In genomic region chr10:101091546-101092290, GRCh38 we compare ENCODE assay signal across 31 cellular contexts. TPM values are rescaled to one million over a fixed set of nuclear protein-coding genes. Genes with fewer than 3 reads are reported as not detected.
A peak's percentile ranks its signal among the peaks of the same experiment; 100 is the strongest.
DNase-seq lines count a peak whose midpoint lies in the region; ATAC-seq, FAIRE-seq and TF ChIP-seq lines count a peak whose summit lies in the region.
"Had no signal": no experiment of that assay in that cellular context is flagged by ENCODE, and none has a peak within 500 bp of the region (broad histone marks: within the 10 kb centered on the region; RNA-seq: fewer than 3 reads in every experiment).

No MANE protein-coding gene starts in this region.

- CTCF ChIA-PET in mammary epithelial cell (lab: Charles Lee; ENCODE audit: low non-redundant PET) = interaction anchor here (0.6 to 0.8 kb wide), 3 partner anchors 40 to 93 kb away, joined by 3 to 14 read pairs (median 5); no protein-coding TSS in a partner anchor
- CTCF ChIA-PET in activated CD8-positive, alpha-beta memory T cell treated with anti-CD3 and anti-CD28 coated beads, Interleukin-2, amount 10 ng/mL, durations not matched to agents 7 days and 5 days (lab: Charles Lee) = interaction anchor here (0.9 to 12.6 kb wide), 5 partner anchors 10 to 50 kb away, joined by 3 to 358 read pairs (median 4); no protein-coding TSS in a partner anchor

- H3K9me3 Mint-ChIP-seq in activated CD8-positive, alpha-beta memory T cell treated with anti-CD3 and anti-CD28 coated beads, Interleukin-2, amount 10 ng/mL, durations not matched to agents 7 days and 5 days (ENCODE audit: low read depth) = no peaks in the 10 kb centered on the region
- H3K9me3 Mint-ChIP-seq: activated naive CD8-positive, alpha-beta T cell treated with anti-CD3 and anti-CD28 coated beads, Interleukin-2, amount 10 ng/mL, durations not matched to agents 7 days and 5 days; H9; stimulated activated effector memory CD8-positive, alpha-beta T cell treated with anti-CD3 and anti-CD28 coated beads, Interleukin-12 subunit alpha, Interleukin-12 subunit beta, amount 100 ng/mL, for 72 hours; T-cell had no signal

- H3K36me3 Mint-ChIP-seq in activated CD8-positive, alpha-beta memory T cell treated with anti-CD3 and anti-CD28 coated beads, Interleukin-2, amount 10 ng/mL, durations not matched to agents 7 days and 5 days = no peaks in the 10 kb centered on the region
- H3K36me3 Mint-ChIP-seq: activated naive CD8-positive, alpha-beta T cell treated with anti-CD3 and anti-CD28 coated beads, Interleukin-2, amount 10 ng/mL, durations not matched to agents 7 days and 5 days; stimulated activated effector memory CD8-positive, alpha-beta T cell treated with anti-CD3 and anti-CD28 coated beads, Interleukin-12 subunit alpha, Interleukin-12 subunit beta, amount 100 ng/mL, for 72 hours; T-cell had no signal

- no peaks in the 10 kb centered on the region for H3K36me3 ChIP-seq in mammary epithelial cell (ENCODE audit: insufficient read depth, low read length)
- no peaks in the 10 kb centered on the region for H3K36me3 ChIP-seq in breast epithelium
- H3K36me3 ChIP-seq in bronchial epithelial cell (ENCODE audit: control insufficient read depth, insufficient read depth, low read length) = no peaks in the 10 kb centered on the region
- H3K36me3 ChIP-seq: heart right ventricle, SJCRH30 had no signal

- no peak for ATAC-seq in HG02798 (IDR thresholded peaks at IDR 0.05; ENCODE audit: poor library complexity, unreplicated experiment)
- ATAC-seq in activated CD8-positive, alpha-beta memory T cell treated with anti-CD3 and anti-CD28 coated beads, Interleukin-2, amount 10 ng/mL, durations not matched to agents 7 days and 5 days = no peak
- ATAC-seq in right cardiac atrium = no peak
- ATAC-seq in HG02610 (IDR thresholded peaks at IDR 0.05; ENCODE audit: unreplicated experiment) = no peak
- ATAC-seq: activated CD8-positive, alpha-beta T cell treated with anti-CD3 and anti-CD28 coated beads, Interleukin-2, amount 10 ng/mL, durations not matched to agents 7 days and 5 days; foreskin keratinocyte; heart right ventricle; stimulated activated effector memory CD8-positive, alpha-beta T cell treated with anti-CD3 and anti-CD28 coated beads, Interleukin-12 subunit alpha, Interleukin-12 subunit beta, amount 100 ng/mL, for 72 hours; T-cell had no signal

- BruUV-seq in mammary epithelial cell (replicated peaks; lab: Mats Ljungman, UMichigan) = no TSS peak

- H3K27me3 ChIP-seq in mammary epithelial cell (ENCODE audit: insufficient read depth, low read length) = no peaks in the 10 kb centered on the region
- H3K27me3 ChIP-seq in breast epithelium = peaks cover 0 to 60% of the 10 kb centered on the region in 2 donors
- peaks cover 5% of the 10 kb centered on the region for H3K27me3 ChIP-seq in bronchial epithelial cell (ENCODE audit: control insufficient read depth, insufficient read depth, low read length)
- H3K27me3 ChIP-seq in right cardiac atrium (ENCODE audit: control insufficient read depth, insufficient read depth) = no peaks in the 10 kb centered on the region

- H3K4me1 ChIP-seq in mammary epithelial cell (ENCODE audit: insufficient read depth, low read length) (peaks cover 16% of the 10 kb centered on the region), breast epithelium (no peaks in the 10 kb centered on the region), right cardiac atrium (ENCODE audit: control insufficient read depth, insufficient read depth, low read length) (no peaks in the 10 kb centered on the region)
- H3K4me1 ChIP-seq: foreskin keratinocyte, heart right ventricle, SJCRH30 had no signal

- no peaks in the 10 kb centered on the region for H4K20me1 ChIP-seq in mammary epithelial cell (ENCODE audit: insufficient read depth, low read length)

- H3K27ac ChIP-seq in mammary epithelial cell (ENCODE audit: insufficient read depth, low read depth, low read length) (no peak overlapping the region), breast epithelium (no peak overlapping the region), right cardiac atrium (ENCODE audit: low read length) (no peak overlapping the region)
- H3K27ac ChIP-seq: foreskin keratinocyte, heart right ventricle, HL-60, SJCRH30 had no signal

- H3K4me3 ChIP-seq in mammary epithelial cell (replicated peaks in 1 of 3; ENCODE audit: insufficient read depth in 1 of 3, low read depth in 2 of 3, low read length in 3 of 3) = no peak overlapping the region
- H3K4me3 ChIP-seq in breast epithelium = no peak overlapping the region
- no peak overlapping the region for H3K4me3 ChIP-seq in bronchial epithelial cell (ENCODE audit: low read depth, low read length)
- no peak overlapping the region for H3K4me3 ChIP-seq in right cardiac atrium (ENCODE audit: low read length)
- H3K4me3 ChIP-seq: heart right ventricle, SJCRH30, smooth muscle cell had no signal

- no peak overlapping the region for H3K4me3 Mint-ChIP-seq in activated CD8-positive, alpha-beta memory T cell treated with anti-CD3 and anti-CD28 coated beads, Interleukin-2, amount 10 ng/mL, durations not matched to agents 7 days and 5 days
- H3K4me3 Mint-ChIP-seq: activated CD8-positive, alpha-beta T cell treated with anti-CD3 and anti-CD28 coated beads, Interleukin-2, amount 10 ng/mL, durations not matched to agents 7 days and 5 days; activated naive CD8-positive, alpha-beta T cell treated with anti-CD3 and anti-CD28 coated beads, Interleukin-2, amount 10 ng/mL, durations not matched to agents 7 days and 5 days; H9; stimulated activated effector memory CD8-positive, alpha-beta T cell treated with anti-CD3 and anti-CD28 coated beads, Interleukin-12 subunit alpha, Interleukin-12 subunit beta, amount 100 ng/mL, for 72 hours; T-cell had no signal

- TF ChIP-seq POLR2A in breast epithelium (IDR thresholded peaks at IDR 0.05) = no peak

- H3K9me3 ChIP-seq in mammary epithelial cell (replicated peaks; ENCODE audit: insufficient read depth, low read length) = no peaks in the 10 kb centered on the region
- H3K9me3 ChIP-seq in breast epithelium = no peaks in the 10 kb centered on the region
- H3K9me3 ChIP-seq in right cardiac atrium (ENCODE audit: control insufficient read depth, low read length) = no peaks in the 10 kb centered on the region
- H3K9me3 ChIP-seq: Caco-2, heart right ventricle, SJCRH30 had no signal

- H3K79me2 ChIP-seq in mammary epithelial cell (ENCODE audit: insufficient read depth, low read length) = no peaks in the 10 kb centered on the region

- no peak overlapping the region for H3K4me2 ChIP-seq in mammary epithelial cell (ENCODE audit: insufficient read depth, low read depth, low read length)
- H3K4me2 ChIP-seq: smooth muscle cell had no signal

- DNase-seq in mammary epithelial cell = peak; percentile 17
- DNase-seq in breast epithelium (ENCODE audit: low spot score in 2 of 2) = no peak
- DNase-seq in NCI-H1092 treated with DMSO at 0.1 percent for 48 hours (lab: John Stamatoyannopoulos, UW) = peak; percentile 29
- DNase-seq in bronchial epithelial cell (ENCODE audit: low read depth) = peak; percentile 41
- DNase-seq in activated CD8-positive, alpha-beta memory T cell treated with anti-CD3 and anti-CD28 coated beads, Interleukin-2, amount 10 ng/mL, durations not matched to agents 7 days and 5 days = no peak
- DNase-seq in right cardiac atrium = no peak
- DNase-seq: activated CD8-positive, alpha-beta T cell treated with anti-CD3 and anti-CD28 coated beads, Interleukin-2, amount 10 ng/mL, durations not matched to agents 7 days and 5 days; activated effector memory CD4-positive, alpha-beta T cell treated with anti-CD3 and anti-CD28 coated beads, Interleukin-2, amount 50 U/mL, for 16 hours; activated naive CD8-positive, alpha-beta T cell treated with anti-CD3 and anti-CD28 coated beads, Interleukin-2, amount 10 ng/mL, durations not matched to agents 7 days and 5 days; C1 segment of cervical spinal cord; Caco-2; H9; heart right ventricle; mesenchymal stem cell; NCI-H1436; NCI-H510A; NK-92 treated with Interleukin-12 subunit alpha and Interleukin-12 subunit beta, amount 100 ng/mL, for 24 hours; SJCRH30; T-cell had no signal

- H3K4me1 Mint-ChIP-seq in activated CD8-positive, alpha-beta memory T cell treated with anti-CD3 and anti-CD28 coated beads, Interleukin-2, amount 10 ng/mL, durations not matched to agents 7 days and 5 days = no peaks in the 10 kb centered on the region

- H3K27ac Mint-ChIP-seq in activated CD8-positive, alpha-beta memory T cell treated with anti-CD3 and anti-CD28 coated beads, Interleukin-2, amount 10 ng/mL, durations not matched to agents 7 days and 5 days = no peak overlapping the region
- H3K27ac Mint-ChIP-seq: activated CD8-positive, alpha-beta T cell treated with anti-CD3 and anti-CD28 coated beads, Interleukin-2, amount 10 ng/mL, durations not matched to agents 7 days and 5 days; activated naive CD8-positive, alpha-beta T cell treated with anti-CD3 and anti-CD28 coated beads, Interleukin-2, amount 10 ng/mL, durations not matched to agents 7 days and 5 days; H9; stimulated activated effector memory CD8-positive, alpha-beta T cell treated with anti-CD3 and anti-CD28 coated beads, Interleukin-12 subunit alpha, Interleukin-12 subunit beta, amount 100 ng/mL, for 72 hours; T-cell had no signal

- FAIRE-seq in bronchial epithelial cell (lab: Jason Lieb, UNC) = no peak
- FAIRE-seq: RCC 7860 had no signal

- peaks cover 56% of the 10 kb centered on the region for H3K27me3 Mint-ChIP-seq in activated CD8-positive, alpha-beta memory T cell treated with anti-CD3 and anti-CD28 coated beads, Interleukin-2, amount 10 ng/mL, durations not matched to agents 7 days and 5 days

- intact Hi-C loops in mammary epithelial cell (cut with micrococcal nuclease) (no loop called here), breast epithelium (cut with DNase I; ENCODE audit: low total_unique reads) (no loop called here), right cardiac atrium (cut with DNase I) (no loop called here)

- 56% methylated on average over 12 of the region's 12 CpGs for WGBS in mammary epithelial cell (ENCODE audit: low coverage, missing lambda C conversion rate)
- 69% methylated on average over 12 of the region's 12 CpGs for WGBS in right cardiac atrium

- no peak overlapping the region for H2AFZ ChIP-seq in mammary epithelial cell (ENCODE audit: low read depth, low read length)

- TF ChIP-seq CTCF in mammary epithelial cell (conservative IDR thresholded peaks at IDR 0.05 in 1 of 2, IDR thresholded peaks at IDR 0.05 in 1 of 2; ENCODE audit: extremely low read depth in 1 of 2, insufficient read depth in 1 of 2, low read depth in 1 of 2, low read length in 2 of 2) (no peak), breast epithelium (IDR thresholded peaks at IDR 0.05) (no peak), bronchial epithelial cell (IDR thresholded peaks at IDR 0.05; ENCODE audit: insufficient read depth, low read length, severe bottlenecking) (no peak)

- dilution Hi-C loops in mammary epithelial cell (cut with HindIII; ENCODE audit: low sequenced_read_pairs) = no loop called here

- H3K9ac ChIP-seq in mammary epithelial cell (ENCODE audit: insufficient read depth, low read length) = no peak overlapping the region

- in situ Hi-C loops in mammary epithelial cell (cut with MboI; ENCODE audit: low sequenced_read_pairs in 2 of 2) = no loop called here

RNA-seq across cellular contexts. Expression of gene KAZALD1, which starts 29.9 kb away (rescaled TPM):
- 1 to 10 TPM; 1.5 to 2.3 TPM for total RNA-seq in mammary epithelial cell
- 0.92 TPM for polyA plus RNA-seq in mammary epithelial cell
- polyA minus RNA-seq in mammary epithelial cell = not detected
- 1 to 10 TPM; 2.8 to 4.9 (median 4.5) TPM for total RNA-seq in breast epithelium
- 1.6 and 4.0 TPM in 2 replicates for total RNA-seq in bronchial epithelial cell
- total RNA-seq in activated CD8-positive, alpha-beta memory T cell treated with anti-CD3 and anti-CD28 coated beads, Interleukin-2, amount 10 ng/mL, durations not matched to agents 7 days and 5 days = under 1 TPM in 1 of 2 experiments, not detected in 1; 0.30 TPM
- 10 to 100 TPM in 3 of 4 donors, 1 to 10 TPM in 1; 6.7 to 19.1 (median 12.7) TPM for total RNA-seq in right cardiac atrium
- 15.3 TPM for polyA plus RNA-seq in right cardiac atrium
- total RNA-seq: activated naive CD8-positive, alpha-beta T cell treated with anti-CD3 and anti-CD28 coated beads, Interleukin-2, amount 10 ng/mL, durations not matched to agents 7 days and 5 days had no signal

RNA-seq across cellular contexts. Expression of gene TLX1, which starts 39.4 kb away (rescaled TPM):
- total RNA-seq in mammary epithelial cell (not detected), breast epithelium (not detected), bronchial epithelial cell (not detected in 2 replicates), right cardiac atrium (1 to 10 TPM in 3 of 4 donors, under 1 TPM in 1; 0.09 to 1.2 (median 1.0) TPM)
- polyA plus RNA-seq in mammary epithelial cell (not detected), right cardiac atrium (0.52 TPM)
- not detected for polyA minus RNA-seq in mammary epithelial cell
- total RNA-seq in activated CD8-positive, alpha-beta memory T cell treated with anti-CD3 and anti-CD28 coated beads, Interleukin-2, amount 10 ng/mL, durations not matched to agents 7 days and 5 days = not detected
- total RNA-seq: activated CD8-positive, alpha-beta T cell treated with anti-CD3 and anti-CD28 coated beads, Interleukin-2, amount 10 ng/mL, durations not matched to agents 7 days and 5 days; activated naive CD8-positive, alpha-beta T cell treated with anti-CD3 and anti-CD28 coated beads, Interleukin-2, amount 10 ng/mL, durations not matched to agents 7 days and 5 days; chondrocyte; epithelial cell of proximal tubule; foreskin keratinocyte; H9; myocyte; SJCRH30; smooth muscle cell; T-cell; ureter had no signal
- polyA plus RNA-seq: AG04450, foreskin keratinocyte, smooth muscle cell had no signal

Comparison
In these comparisons a context has a peak if more than half of its experiments do, and no peak if none do; other contexts are left out.
1. DNase-seq: peak in mammary epithelial cell (single experiment), NCI-H1092 treated with DMSO at 0.1 percent for 48 hours (single experiment) and bronchial epithelial cell (single experiment); none in breast epithelium (0 of 2), activated CD8-positive, alpha-beta memory T cell treated with anti-CD3 and anti-CD28 coated beads, Interleukin-2, amount 10 ng/mL, durations not matched to agents 7 days and 5 days (single experiment) and right cardiac atrium (0 of 3).